In genomic region chr14:62894736-62895135, GRCh38 we compare ENCODE assay signal across 4 cellular contexts.
"Had no signal": no experiment of that assay in that cellular context is flagged by ENCODE, and none has a peak within 500 bp of the region (broad histone marks: within the 10 kb centered on the region; RNA-seq: fewer than 3 reads in every experiment).

No MANE protein-coding gene starts in this region.

- H3K27ac ChIP-seq: HL-60 had no signal

- ATAC-seq: HepG2, K562 had no signal

- H3K4me3 ChIP-seq: K562 had no signal

- DNase-seq: IMR-90 had no signal

- FAIRE-seq: HepG2, K562 had no signal
